Comparison of ENCODE assay signal across 8 cellular contexts in the genomic region with DNA sequence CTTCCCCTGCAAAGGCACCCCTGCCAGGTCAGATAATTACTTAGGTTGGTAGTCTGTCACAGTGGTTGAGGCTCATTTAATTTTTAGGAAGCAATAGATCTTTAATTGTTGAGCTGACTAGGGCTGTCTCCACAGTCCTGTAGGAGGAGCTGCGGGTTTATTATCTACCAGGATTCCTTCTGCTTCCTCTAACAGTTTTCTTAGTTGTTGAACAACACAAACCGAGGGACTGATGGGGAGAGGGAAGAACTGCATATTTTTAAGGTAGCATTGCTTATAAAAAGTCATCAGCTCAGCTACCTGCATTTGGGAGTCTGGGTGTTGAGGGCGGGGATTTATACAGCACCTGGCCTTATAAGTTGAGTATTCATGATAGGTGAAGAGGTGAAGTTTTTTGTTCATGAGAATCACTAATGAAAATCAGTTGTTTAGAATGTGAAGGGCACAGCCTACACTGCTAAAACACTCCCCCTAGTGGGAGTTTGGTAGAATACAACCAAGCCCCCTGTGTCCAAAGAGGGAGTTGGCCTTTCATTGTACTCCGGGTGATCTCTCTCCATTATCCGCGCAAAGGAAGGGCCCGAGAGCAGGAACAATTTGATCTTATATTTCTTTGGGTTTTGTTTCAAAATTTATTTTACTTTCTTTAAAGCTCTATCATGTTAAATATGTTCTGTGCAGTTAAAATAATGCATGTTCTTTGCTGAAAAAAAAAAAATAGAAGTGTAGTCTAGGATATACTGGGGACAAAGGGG.
DNase-seq lines count a peak whose midpoint lies in the region; ATAC-seq and TF ChIP-seq lines count a peak whose summit lies in the region.

No MANE protein-coding gene starts in this region.

- H3K4me2 ChIP-seq in PC-9, result no peak overlapping the region; the same call in 1 of the 2 replicates

- H3K36me3 Mint-ChIP-seq in IgD-negative memory B cell, result peaks cover under 1% of the 10 kb centered on the region
- peaks cover 16% of the 10 kb centered on the region for H3K36me3 Mint-ChIP-seq in activated naive CD8-positive, alpha-beta T cell treated with anti-CD3 and anti-CD28 coated beads, Interleukin-2, amount 50 U/mL, for 24 hours (ENCODE audit: low read depth)

- POLR2A ChIA-PET in PC-9 (lab: Charles Lee; ENCODE audit: unreplicated experiment), result interaction anchor here (0.9 kb wide), 1 partner anchor 42 kb away, joined by 7 read pairs; no protein-coding TSS in a partner anchor

- H3K27me3 ChIP-seq in PC-9 (ENCODE audit: insufficient read depth, low read depth), result no peaks in the 10 kb centered on the region
- no peaks in the 10 kb centered on the region for H3K27me3 ChIP-seq in heart right ventricle

- no peaks in the 10 kb centered on the region for H3K9me3 ChIP-seq in PC-9 (ENCODE audit: insufficient read depth, low read depth)
- no peaks in the 10 kb centered on the region for H3K9me3 ChIP-seq in heart right ventricle

- no peak overlapping the region for H2AFZ ChIP-seq in PC-9

- no peak overlapping the region for H3K4me3 ChIP-seq in PC-9
- H3K4me3 ChIP-seq in heart right ventricle, result no peak overlapping the region

- peak; percentile 67 for DNase-seq in activated CD8-positive, alpha-beta memory T cell treated with anti-CD3 and anti-CD28 coated beads for 24 hours
- DNase-seq in activated CD8-positive, alpha-beta memory T cell treated with anti-CD3 and anti-CD28 coated beads, Interleukin-2, amount 50 U/mL, for 48 hours, result no peak
- DNase-seq in PC-9 (peak; percentile 52 to 53), heart right ventricle (peak in 1 of 2 donors; percentile 60), retina (peak; percentile 78)
- DNase-seq in activated naive CD8-positive, alpha-beta T cell treated with anti-CD3 and anti-CD28 coated beads, Interleukin-2, amount 50 U/mL, for 24 hours, result peak; percentile 28

- peaks cover 18% of the 10 kb centered on the region; the same call in 1 of the 2 replicates for H3K4me1 ChIP-seq in PC-9 (replicated peaks; ENCODE audit: insufficient read depth)
- H3K4me1 ChIP-seq in heart right ventricle, result peaks cover 0 to 54% (median 29%) of the 10 kb centered on the region in 9 donors

- CTCF ChIA-PET in PC-9 (lab: Charles Lee), result interaction anchor here (0.6 to 1.0 kb wide), 6 partner anchors 17 to 567 kb away, joined by 3 to 9 read pairs (median 4); no protein-coding TSS in a partner anchor

- intact Hi-C loops in PC-9 (cut with micrococcal nuclease; ENCODE audit: unreplicated experiment), result loop anchor here (1.0 to 5.0 kb wide), 6 partner anchors 135 to 565 kb away; no protein-coding TSS in a partner anchor
- intact Hi-C loops in heart right ventricle (cut with DNase I), result loop anchor here (1.0 to 10.0 kb wide), 15 partner anchors 136 to 689 kb away; a partner anchor contains a TSS

- H3K9me3 Mint-ChIP-seq in IgD-negative memory B cell, result no peaks in the 10 kb centered on the region
- H3K9me3 Mint-ChIP-seq in activated naive CD8-positive, alpha-beta T cell treated with anti-CD3 and anti-CD28 coated beads, Interleukin-2, amount 50 U/mL, for 24 hours, result no peaks in the 10 kb centered on the region

- peak; percentile 38 for ATAC-seq in activated naive CD8-positive, alpha-beta T cell treated with anti-CD3 and anti-CD28 coated beads, Interleukin-2, amount 50 U/mL, for 24 hours
- ATAC-seq in heart right ventricle (peak in 7 of 8 donors; percentile 31 to 69 (median 56)), HG02798 (IDR thresholded peaks at IDR 0.05; ENCODE audit: poor library complexity, unreplicated experiment) (no peak)

- H3K4me3 Mint-ChIP-seq in IgD-negative memory B cell, result no peak overlapping the region
- no peak overlapping the region for H3K4me3 Mint-ChIP-seq in activated naive CD8-positive, alpha-beta T cell treated with anti-CD3 and anti-CD28 coated beads, Interleukin-2, amount 50 U/mL, for 24 hours

- no TSS peak for BruUV-seq in PC-9 (replicated peaks; lab: Mats Ljungman, UMichigan)

- peaks cover 10% of the 10 kb centered on the region; the same call in 1 of the 2 replicates for H3F3A ChIP-seq in PC-9 (ENCODE audit: insufficient read depth, low read depth)

- WGBS in heart right ventricle, 2 donors, result 8 to 10% methylated on average over 7 of the region's 7 CpGs

- H3K4me1 Mint-ChIP-seq in IgD-negative memory B cell, result peaks cover 17 to 23% (median 20%) of the 10 kb centered on the region in 3 donors
- H3K4me1 Mint-ChIP-seq in activated naive CD8-positive, alpha-beta T cell treated with anti-CD3 and anti-CD28 coated beads, Interleukin-2, amount 50 U/mL, for 24 hours, result peaks cover 20% of the 10 kb centered on the region

- H3K36me3 ChIP-seq in PC-9 (ENCODE audit: low read depth) (no peaks in the 10 kb centered on the region), heart right ventricle (peaks cover 0 to 75% (median 17%) of the 10 kb centered on the region in 9 donors)

- peak overlapping the region; percentile 62 for H3K27ac ChIP-seq in PC-9
- peak overlapping the region in 8 of 10 donors; percentile 18 to 75 (median 46) for H3K27ac ChIP-seq in heart right ventricle

- H3K27ac Mint-ChIP-seq in IgD-negative memory B cell, result peak overlapping the region in 2 of 3 donors; percentile 40 to 86
- H3K27ac Mint-ChIP-seq in activated naive CD8-positive, alpha-beta T cell treated with anti-CD3 and anti-CD28 coated beads, Interleukin-2, amount 50 U/mL, for 24 hours, result no peak overlapping the region

- TF ChIP-seq CTCF in PC-9 (conservative IDR thresholded peaks at IDR 0.05), result peak; percentile 82
- peak; percentile 89 to 96 (median 92) for TF ChIP-seq CTCF in heart right ventricle (IDR thresholded peaks at IDR 0.05)

- H3K9me2 ChIP-seq in PC-9 (ENCODE audit: insufficient read depth), result no peaks in the 10 kb centered on the region

- H3K27me3 Mint-ChIP-seq in IgD-negative memory B cell, result no peaks in the 10 kb centered on the region
- H3K27me3 Mint-ChIP-seq in activated naive CD8-positive, alpha-beta T cell treated with anti-CD3 and anti-CD28 coated beads, Interleukin-2, amount 50 U/mL, for 24 hours, result no peaks in the 10 kb centered on the region

- H4K20me1 ChIP-seq in PC-9 (ENCODE audit: insufficient read depth), result no peaks in the 10 kb centered on the region

- 0 out of 2 replicates have a peak, but pooled peaks cover 6% of the 10 kb centered on the region for H3K79me2 ChIP-seq in PC-9 (ENCODE audit: low read depth)
